ENCODE assay signal across 8 cellular contexts in the genomic region with DNA sequence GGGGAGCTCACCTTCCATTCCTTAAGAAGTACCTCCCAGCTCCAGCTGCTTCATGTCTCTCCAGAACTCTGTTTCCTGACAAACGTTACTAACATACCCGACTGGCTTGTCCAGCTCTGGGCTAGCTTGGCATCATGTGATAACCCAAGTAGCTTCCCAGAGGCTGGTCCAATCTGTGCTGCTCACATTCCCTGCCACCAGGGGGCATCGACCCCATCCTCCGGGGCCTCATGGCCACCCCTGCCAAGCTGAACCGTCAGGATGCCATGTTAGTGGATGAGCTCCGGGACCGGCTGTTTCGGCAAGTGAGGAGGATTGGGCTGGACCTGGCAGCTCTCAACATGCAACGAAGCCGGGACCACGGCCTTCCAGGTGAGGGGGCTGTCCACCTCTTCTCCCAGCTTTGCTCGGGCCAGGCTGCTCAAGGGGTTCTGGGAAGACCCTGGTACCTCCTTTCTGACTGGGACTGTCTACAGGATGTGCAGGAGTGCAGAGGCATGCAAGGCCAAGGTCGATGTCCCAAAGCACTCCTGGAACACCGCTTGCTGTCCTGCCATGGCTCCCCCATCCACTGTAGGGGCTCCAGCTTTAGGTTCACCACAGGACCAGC. TPM values are rescaled to one million over a fixed set of nuclear protein-coding genes. Genes with fewer than 3 reads are reported as not detected.
DNase-seq lines count a peak whose midpoint lies in the region; ATAC-seq, FAIRE-seq and TF ChIP-seq lines count a peak whose summit lies in the region.

No MANE protein-coding gene starts in this region.

- peak; percentile 53 for TF ChIP-seq CTCF in left ventricle myocardium inferior (IDR thresholded peaks at IDR 0.05; ENCODE audit: borderline replicate concordance)

- no peaks in the 10 kb centered on the region for H3K4me1 Mint-ChIP-seq in activated T-helper 17 cell treated with anti-CD3 and anti-CD28 coated beads, Interleukin-2, amount 50 U/mL, for 72 hours

- no peaks in the 10 kb centered on the region for H3K9me3 Mint-ChIP-seq in activated T-helper 17 cell treated with anti-CD3 and anti-CD28 coated beads, Interleukin-2, amount 50 U/mL, for 72 hours

- FAIRE-seq in RCC 7860 (lab: Jason Lieb, UNC): no peak

- H3K27me3 ChIP-seq in left ventricle myocardium inferior (ENCODE audit: low read depth): peaks cover 43% of the 10 kb centered on the region

- H3K36me3 ChIP-seq in left ventricle myocardium inferior: no peaks in the 10 kb centered on the region

- no peaks in the 10 kb centered on the region for H3K9me3 ChIP-seq in left ventricle myocardium inferior (replicated peaks)

- H3K4me3 ChIP-seq in left ventricle myocardium inferior: no peak overlapping the region

- H3K36me3 Mint-ChIP-seq in activated T-helper 17 cell treated with anti-CD3 and anti-CD28 coated beads, Interleukin-2, amount 50 U/mL, for 72 hours (ENCODE audit: low read depth): peaks cover 2% of the 10 kb centered on the region

- intact Hi-C loops in left ventricle myocardium inferior (cut with micrococcal nuclease): no loop called here

- peaks cover 15% of the 10 kb centered on the region for H3K27me3 Mint-ChIP-seq in activated T-helper 17 cell treated with anti-CD3 and anti-CD28 coated beads, Interleukin-2, amount 50 U/mL, for 72 hours

- H3K4me3 Mint-ChIP-seq in activated T-helper 17 cell treated with anti-CD3 and anti-CD28 coated beads, Interleukin-2, amount 50 U/mL, for 72 hours: no peak overlapping the region

- DNase-seq in DMS53 (lab: John Stamatoyannopoulos, UW): peak; percentile 87
- DNase-seq in HK-2 (ENCODE audit: unreplicated experiment): peak; percentile 59
- DNase-seq in RCC 7860 (ENCODE audit: low spot score): peak; percentile 27
- DNase-seq in left ventricle myocardium inferior: no peak
- peak; percentile 70 for DNase-seq in stimulated activated CD4-positive, alpha-beta T cell treated with anti-CD3 and anti-CD28 coated beads, Interleukin-1b, Interleukin-23, amount 100 ng/mL, for 48 hours

- peak; percentile 81 for ATAC-seq in activated T-helper 17 cell treated with anti-CD3 and anti-CD28 coated beads, Interleukin-2, amount 50 U/mL, for 72 hours (replicated peaks)
- ATAC-seq in GM19035 (IDR thresholded peaks at IDR 0.05; ENCODE audit: unreplicated experiment): no peak
- no peak for ATAC-seq in HG02870 (IDR thresholded peaks at IDR 0.05; ENCODE audit: unreplicated experiment)

- H3K27ac Mint-ChIP-seq in activated T-helper 17 cell treated with anti-CD3 and anti-CD28 coated beads, Interleukin-2, amount 50 U/mL, for 72 hours: no peak overlapping the region

- no peak overlapping the region for H3K27ac ChIP-seq in left ventricle myocardium inferior (replicated peaks)

- H3K4me1 ChIP-seq in left ventricle myocardium inferior: no peaks in the 10 kb centered on the region

RNA-seq across cellular contexts. Expression of a gene that starts 7.6 kb away (rescaled TPM):
- total RNA-seq in activated T-helper 17 cell treated with anti-CD3 and anti-CD28 coated beads, Interleukin-2, amount 50 U/mL, for 72 hours: not detected
- total RNA-seq in left ventricle myocardium inferior: not detected

RNA-seq across cellular contexts. Expression of a gene that starts 18.9 kb away (rescaled TPM):
- total RNA-seq in activated T-helper 17 cell treated with anti-CD3 and anti-CD28 coated beads, Interleukin-2, amount 50 U/mL, for 72 hours: 10 to 100 TPM; 15.0 to 16.3 TPM
- total RNA-seq in left ventricle myocardium inferior: 10.8 TPM

RNA-seq across cellular contexts. Expression of a gene that starts 33.3 kb away (rescaled TPM):
- total RNA-seq in activated T-helper 17 cell treated with anti-CD3 and anti-CD28 coated beads, Interleukin-2, amount 50 U/mL, for 72 hours: not detected
- not detected for total RNA-seq in left ventricle myocardium inferior

RNA-seq across cellular contexts. Expression of a gene that starts 38.3 kb away (rescaled TPM):
- under 1 TPM in 1 of 2 donors, not detected in 1; 0.16 TPM for total RNA-seq in activated T-helper 17 cell treated with anti-CD3 and anti-CD28 coated beads, Interleukin-2, amount 50 U/mL, for 72 hours
- not detected for total RNA-seq in left ventricle myocardium inferior

RNA-seq across cellular contexts. Expression of a gene that starts 51.9 kb away (rescaled TPM):
- under 1 TPM; 0.13 to 0.15 TPM for total RNA-seq in activated T-helper 17 cell treated with anti-CD3 and anti-CD28 coated beads, Interleukin-2, amount 50 U/mL, for 72 hours
- not detected for total RNA-seq in left ventricle myocardium inferior
